ENCODE assay signal across 24 cellular contexts in genomic region chr1:56169856-56170255, GRCh38.
"Had no signal": no experiment of that assay in that cellular context is flagged by ENCODE, and none has a peak within 500 bp of the region (broad histone marks: within the 10 kb centered on the region; RNA-seq: fewer than 3 reads in every experiment).

No MANE protein-coding gene starts in this region.

- H3K27ac ChIP-seq: breast epithelium, dorsolateral prefrontal cortex, gastrocnemius medialis, heart right ventricle, psoas muscle, sigmoid colon, stomach had no signal

- H3K36me3 ChIP-seq: breast epithelium, gastrocnemius medialis, heart right ventricle, sigmoid colon, stomach, thoracic aorta had no signal

- H3K9me3 ChIP-seq: gastrocnemius medialis, sigmoid colon, stomach, thoracic aorta had no signal

- H3K27ac Mint-ChIP-seq: activated B cell treated with CpG ODN at 0.5 μM for 24 hours; activated CD8-positive, alpha-beta T cell treated with anti-CD3 and anti-CD28 coated beads, Interleukin-2, amount 10 ng/mL, durations not matched to agents 7 days and 5 days; activated naive CD4-positive, alpha-beta T cell treated with anti-CD3 and anti-CD28 coated beads, Interleukin-2, amount 50 U/mL, for 24 hours; endodermal cell; T-helper 1 cell treated with Interleukin-12 subunit alpha and Interleukin-12 subunit beta and Interleukin-4 antibody, amounts not matched to agents 30 μg/mL and 1 μg/mL, for 36 hours had no signal

- H3K4me1 Mint-ChIP-seq: activated B cell treated with CpG ODN at 0.5 μM for 24 hours; activated naive CD4-positive, alpha-beta T cell treated with anti-CD3 and anti-CD28 coated beads, Interleukin-2, amount 50 U/mL, for 24 hours had no signal

- DNase-seq: activated B cell treated with CpG ODN at 0.5 μM for 24 hours; activated CD4-positive, alpha-beta T cell treated with anti-CD3 and anti-CD28 coated beads for 48 hours; activated CD8-positive, alpha-beta memory T cell treated with anti-CD3 and anti-CD28 coated beads, Interleukin-2, amount 50 U/mL, for 4 hours; activated CD8-positive, alpha-beta T cell treated with anti-CD3 and anti-CD28 coated beads, Interleukin-2, amount 10 ng/mL, durations not matched to agents 7 days and 5 days; activated effector memory CD4-positive, alpha-beta T cell treated with anti-CD3 and anti-CD28 coated beads, Interleukin-2, amount 50 U/mL, for 16 hours; activated T-cell treated with anti-CD3 and anti-CD28 coated beads, Interleukin-2, amount 50 U/mL, for 48 hours; amygdala; dorsolateral prefrontal cortex; endodermal cell; gastrocnemius medialis; heart right ventricle; islet precursor cell; midbrain; psoas muscle; sigmoid colon; stimulated activated CD4-positive, alpha-beta T cell treated with anti-CD3 and anti-CD28 coated beads, Interleukin-1b, Interleukin-23, amount 100 ng/mL, for 48 hours; stomach had no signal

- H3K9me3 Mint-ChIP-seq: T-helper 1 cell treated with Interleukin-12 subunit alpha and Interleukin-12 subunit beta and Interleukin-4 antibody, amounts not matched to agents 30 μg/mL and 1 μg/mL, for 36 hours had no signal

- FAIRE-seq: TTC549 had no signal

- H3K4me3 Mint-ChIP-seq: activated B cell treated with CpG ODN at 0.5 μM for 24 hours; activated CD8-positive, alpha-beta T cell treated with anti-CD3 and anti-CD28 coated beads, Interleukin-2, amount 10 ng/mL, durations not matched to agents 7 days and 5 days; activated naive CD4-positive, alpha-beta T cell treated with anti-CD3 and anti-CD28 coated beads, Interleukin-2, amount 50 U/mL, for 24 hours; endodermal cell; T-helper 1 cell treated with Interleukin-12 subunit alpha and Interleukin-12 subunit beta and Interleukin-4 antibody, amounts not matched to agents 30 μg/mL and 1 μg/mL, for 36 hours had no signal

- H3K36me3 Mint-ChIP-seq: activated naive CD4-positive, alpha-beta T cell treated with anti-CD3 and anti-CD28 coated beads, Interleukin-2, amount 50 U/mL, for 24 hours had no signal

- H3K4me1 ChIP-seq: breast epithelium, gastrocnemius medialis, psoas muscle had no signal

- H3K27me3 ChIP-seq: breast epithelium, gastrocnemius medialis, heart right ventricle, sigmoid colon, stomach had no signal

- H3K4me3 ChIP-seq: breast epithelium, dorsolateral prefrontal cortex, gastrocnemius medialis, heart right ventricle, lung, psoas muscle, sigmoid colon, stomach, thoracic aorta had no signal

- ATAC-seq: activated CD8-positive, alpha-beta T cell treated with anti-CD3 and anti-CD28 coated beads, Interleukin-2, amount 10 ng/mL, durations not matched to agents 7 days and 5 days; esophagus mucosa; gastrocnemius medialis; heart right ventricle; psoas muscle had no signal
